In the genomic region with DNA sequence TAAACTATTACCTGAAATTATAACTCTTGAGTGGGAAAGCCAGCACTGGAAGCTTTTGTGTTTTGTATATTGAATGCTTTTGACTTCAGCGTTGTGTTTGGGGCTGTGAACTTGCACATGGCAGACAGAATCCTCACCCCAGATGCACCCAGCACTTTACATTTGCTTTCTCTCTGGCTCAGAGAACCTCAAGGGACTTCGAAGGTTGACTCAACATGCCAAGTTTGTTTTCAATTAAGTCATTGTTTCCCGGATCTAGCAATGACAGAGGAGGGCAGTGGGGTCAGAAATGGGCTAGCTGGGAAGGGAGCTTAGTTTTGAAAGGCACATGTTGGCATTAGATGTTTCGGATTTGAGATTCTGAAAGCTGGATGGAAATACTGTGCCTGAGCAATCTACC, we compare ENCODE assay signal across 17 cellular contexts. TPM values are rescaled to one million over a fixed set of nuclear protein-coding genes. Genes with fewer than 3 reads are reported as not detected.
A peak's percentile ranks its signal among the peaks of the same experiment; 100 is the strongest.
DNase-seq lines count a peak whose midpoint lies in the region; ATAC-seq and TF ChIP-seq lines count a peak whose summit lies in the region.
"Had no signal": no experiment of that assay in that cellular context is flagged by ENCODE, and none has a peak within 500 bp of the region (broad histone marks: within the 10 kb centered on the region; RNA-seq: fewer than 3 reads in every experiment).

No MANE protein-coding gene starts in this region.

- DNase-seq in GM23248: peak; percentile 56
- DNase-seq in hepatic stellate cell (ENCODE audit: low spot score): peak; percentile 60
- DNase-seq in osteocyte (ENCODE audit: extremely low spot score, unreplicated experiment): no peak
- no peak for DNase-seq in NOMO-1 treated with DMSO at 0.1 percent for 48 hours (lab: John Stamatoyannopoulos, UW; ENCODE audit: unreplicated experiment)
- DNase-seq in SHP77 (lab: John Stamatoyannopoulos, UW): no peak
- no peak for DNase-seq in activated CD4-positive, alpha-beta memory T cell treated with anti-CD3 and anti-CD28 coated beads, Interleukin-2, amount 10 ng/mL, durations not matched to agents 7 days and 5 days
- DNase-seq: activated CD4-positive, alpha-beta T cell treated with anti-CD3 and anti-CD28 coated beads for 1 hour; GF-D8; Kasumi-1; NCI-H1105; PC-9 had no signal

- no peaks in the 10 kb centered on the region for H4K20me1 ChIP-seq in GM23248 (ENCODE audit: insufficient read depth)

- no peak for TF ChIP-seq CTCF in osteocyte (IDR thresholded peaks at IDR 0.05)

- no peak overlapping the region for H3K9ac ChIP-seq in GM23248

- no peak overlapping the region for H3K4me2 ChIP-seq in GM23248 (ENCODE audit: unreplicated experiment)
- H3K4me2 ChIP-seq: PC-9 had no signal

- POLR2A ChIA-PET in activated CD4-positive, alpha-beta memory T cell treated with anti-CD3 and anti-CD28 coated beads, Interleukin-2, amount 10 ng/mL, durations not matched to agents 7 days and 5 days (lab: Charles Lee): interaction anchor here (1.2 to 3.0 kb wide), 2 partner anchors 25 to 80 kb away, joined by 4 to 8 read pairs; a partner anchor contains a TSS

- H3K9me3 Mint-ChIP-seq in activated T-helper 17 cell treated with anti-CD3 and anti-CD28 coated beads, Interleukin-2, amount 50 U/mL, for 72 hours: no peaks in the 10 kb centered on the region
- H3K9me3 Mint-ChIP-seq in osteocyte (ENCODE audit: unreplicated experiment): no peaks in the 10 kb centered on the region
- H3K9me3 Mint-ChIP-seq in activated CD4-positive, alpha-beta memory T cell treated with anti-CD3 and anti-CD28 coated beads, Interleukin-2, amount 10 ng/mL, durations not matched to agents 7 days and 5 days: no peaks in the 10 kb centered on the region
- H3K9me3 Mint-ChIP-seq: endodermal cell had no signal

- H3K36me3 ChIP-seq in GM23248 (ENCODE audit: low read depth): no peaks in the 10 kb centered on the region
- H3K36me3 ChIP-seq: sigmoid colon, vagina had no signal

- H3K4me3 Mint-ChIP-seq in activated T-helper 17 cell treated with anti-CD3 and anti-CD28 coated beads, Interleukin-2, amount 50 U/mL, for 72 hours: no peak overlapping the region
- peak overlapping the region; percentile 40 for H3K4me3 Mint-ChIP-seq in osteocyte (ENCODE audit: unreplicated experiment)
- no peak overlapping the region for H3K4me3 Mint-ChIP-seq in activated CD4-positive, alpha-beta memory T cell treated with anti-CD3 and anti-CD28 coated beads, Interleukin-2, amount 10 ng/mL, durations not matched to agents 7 days and 5 days
- H3K4me3 Mint-ChIP-seq: B cell had no signal

- H3K4me3 ChIP-seq in GM23248: no peak overlapping the region
- H3K4me3 ChIP-seq: PC-9, sigmoid colon, SJCRH30, vagina had no signal

- CTCF ChIA-PET in activated CD4-positive, alpha-beta memory T cell treated with anti-CD3 and anti-CD28 coated beads, Interleukin-2, amount 10 ng/mL, durations not matched to agents 7 days and 5 days (lab: Charles Lee): no interaction called here

- peaks cover 74% of the 10 kb centered on the region for H3K36me3 Mint-ChIP-seq in activated T-helper 17 cell treated with anti-CD3 and anti-CD28 coated beads, Interleukin-2, amount 50 U/mL, for 72 hours (ENCODE audit: low read depth)
- H3K36me3 Mint-ChIP-seq in osteocyte (ENCODE audit: unreplicated experiment): peaks cover 4% of the 10 kb centered on the region
- H3K36me3 Mint-ChIP-seq in activated CD4-positive, alpha-beta memory T cell treated with anti-CD3 and anti-CD28 coated beads, Interleukin-2, amount 10 ng/mL, durations not matched to agents 7 days and 5 days (ENCODE audit: low read depth): peaks cover 6% of the 10 kb centered on the region

- WGBS in GM23248 (ENCODE audit: low coverage in 1 of 2, low lambda C conversion rate in 2 of 2, missing lambda C conversion rate in 2 of 2), 2 experiments: 37 to 45% methylated on average over 4 of the region's 4 CpGs

- no peaks in the 10 kb centered on the region for H3K27me3 Mint-ChIP-seq in activated T-helper 17 cell treated with anti-CD3 and anti-CD28 coated beads, Interleukin-2, amount 50 U/mL, for 72 hours
- H3K27me3 Mint-ChIP-seq in osteocyte (ENCODE audit: unreplicated experiment): no peaks in the 10 kb centered on the region
- H3K27me3 Mint-ChIP-seq in activated CD4-positive, alpha-beta memory T cell treated with anti-CD3 and anti-CD28 coated beads, Interleukin-2, amount 10 ng/mL, durations not matched to agents 7 days and 5 days: no peaks in the 10 kb centered on the region
- H3K27me3 Mint-ChIP-seq: B cell had no signal

- H2AFZ ChIP-seq in GM23248: no peak overlapping the region
- H2AFZ ChIP-seq: PC-9 had no signal

- H3K27me3 ChIP-seq in GM23248 (replicated peaks; ENCODE audit: insufficient read depth): no peaks in the 10 kb centered on the region
- H3K27me3 ChIP-seq: sigmoid colon, SJCRH30, vagina had no signal

- H3K27ac Mint-ChIP-seq in activated T-helper 17 cell treated with anti-CD3 and anti-CD28 coated beads, Interleukin-2, amount 50 U/mL, for 72 hours: peak overlapping the region; percentile 39
- H3K27ac Mint-ChIP-seq in osteocyte (ENCODE audit: unreplicated experiment): peak overlapping the region; percentile 27
- H3K27ac Mint-ChIP-seq in activated CD4-positive, alpha-beta memory T cell treated with anti-CD3 and anti-CD28 coated beads, Interleukin-2, amount 10 ng/mL, durations not matched to agents 7 days and 5 days: no peak overlapping the region
- H3K27ac Mint-ChIP-seq: B cell had no signal

- no peak overlapping the region for H3K27ac ChIP-seq in GM23248
- H3K27ac ChIP-seq: PC-9, sigmoid colon, SJCRH30, vagina had no signal

- in situ Hi-C loops in GM23248 (cut with MboI): no loop called here

- H3K79me2 ChIP-seq in GM23248 (ENCODE audit: insufficient read depth): peaks cover 72% of the 10 kb centered on the region

- no peak for ATAC-seq in activated T-helper 17 cell treated with anti-CD3 and anti-CD28 coated beads, Interleukin-2, amount 50 U/mL, for 72 hours (replicated peaks)

- H3K4me1 Mint-ChIP-seq in activated T-helper 17 cell treated with anti-CD3 and anti-CD28 coated beads, Interleukin-2, amount 50 U/mL, for 72 hours: peaks cover 13% of the 10 kb centered on the region
- peaks cover 78% of the 10 kb centered on the region for H3K4me1 Mint-ChIP-seq in osteocyte (ENCODE audit: unreplicated experiment)
- H3K4me1 Mint-ChIP-seq in activated CD4-positive, alpha-beta memory T cell treated with anti-CD3 and anti-CD28 coated beads, Interleukin-2, amount 10 ng/mL, durations not matched to agents 7 days and 5 days: peaks cover 13% of the 10 kb centered on the region

- H3F3A ChIP-seq in GM23248 (ENCODE audit: insufficient read depth): no peaks in the 10 kb centered on the region; the same call in 1 of the 2 replicates

- no peaks in the 10 kb centered on the region for H3K9me2 ChIP-seq in GM23248 (ENCODE audit: insufficient read depth)

- no peaks in the 10 kb centered on the region for H3K9me3 ChIP-seq in GM23248 (ENCODE audit: low read depth)
- H3K9me3 ChIP-seq: sigmoid colon, SJCRH30, vagina had no signal

- H3K4me1 ChIP-seq in GM23248 (ENCODE audit: insufficient read depth): peaks cover 25% of the 10 kb centered on the region

RNA-seq across cellular contexts. Expression of a gene that starts 22.4 kb away (rescaled TPM):
- total RNA-seq in GM23248 (2014; rRNA removed; shearing (Covaris generic)): 2.9 and 4.3 TPM in 2 replicates
- 1.3 TPM in 2 replicates for polyA plus RNA-seq in GM23248 (2016; fragmentation: Nextera tagmentation; extraction: Ambion mirVana)
- 10 to 100 TPM; 15.1 to 42.6 TPM for total RNA-seq in activated T-helper 17 cell treated with anti-CD3 and anti-CD28 coated beads, Interleukin-2, amount 50 U/mL, for 72 hours
- 26.5 and 27.5 TPM in 2 replicates for total RNA-seq in osteocyte
- total RNA-seq in activated CD4-positive, alpha-beta memory T cell treated with anti-CD3 and anti-CD28 coated beads, Interleukin-2, amount 10 ng/mL, durations not matched to agents 7 days and 5 days: 10 to 100 TPM; 10.1 to 10.7 TPM

Comparison
In these comparisons a context has a peak if more than half of its experiments do, and no peak if none do; other contexts are left out.
1. DNase-seq: peak in GM23248 (single experiment) and hepatic stellate cell (single experiment); none in osteocyte (single experiment), NOMO-1 treated with DMSO at 0.1 percent for 48 hours (single experiment), SHP77 (0 of 2) and activated CD4-positive, alpha-beta memory T cell treated with anti-CD3 and anti-CD28 coated beads, Interleukin-2, amount 10 ng/mL, durations not matched to agents 7 days and 5 days (single experiment).